ENCODE assay signal across 8 cellular contexts in the genomic region with DNA sequence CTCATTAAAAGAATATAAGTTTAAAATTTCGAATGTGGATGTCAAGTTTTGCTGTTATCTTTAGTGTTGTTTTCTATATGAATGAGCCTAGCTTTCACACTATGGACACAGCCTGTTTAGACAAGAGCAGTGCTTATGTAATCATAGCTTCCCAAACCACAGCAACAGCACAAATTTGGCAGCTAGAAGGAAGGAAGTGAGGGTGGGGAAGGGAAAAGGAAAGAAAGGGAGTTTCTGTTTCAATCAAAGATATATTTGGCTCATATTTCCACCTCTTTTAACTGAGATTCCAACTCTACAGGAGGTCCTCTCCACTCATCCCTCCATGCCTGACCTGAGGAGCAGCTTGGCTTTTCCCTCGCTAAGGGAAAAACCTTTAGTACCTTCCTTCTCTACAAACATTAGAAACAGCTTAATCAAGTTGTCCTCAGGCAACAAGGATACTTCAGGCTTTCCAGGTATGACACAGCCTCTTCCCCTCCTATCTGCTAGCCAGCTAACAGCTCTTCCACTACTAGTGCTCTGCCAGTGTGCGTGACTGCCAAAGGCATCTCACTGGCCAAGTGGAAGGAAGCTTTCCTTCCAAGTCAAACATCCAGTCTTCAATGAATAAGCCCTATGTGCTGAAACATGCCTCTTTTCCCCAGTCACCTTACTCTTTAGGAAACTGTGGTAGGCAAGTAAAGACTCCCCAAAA.
DNase-seq lines count a peak whose midpoint lies in the region; ATAC-seq, FAIRE-seq and TF ChIP-seq lines count a peak whose summit lies in the region.

No MANE protein-coding gene starts in this region.

- DNase-seq in HS-5 (ENCODE audit: low read depth) (peak; percentile 39), T-cell (no peak), globus pallidus (ENCODE audit: low spot score) (peak; percentile 29), small intestine (no peak), DMS53 treated with DMSO at 0.1 percent for 48 hours (lab: John Stamatoyannopoulos, UW; ENCODE audit: unreplicated experiment) (no peak), lower leg skin (ENCODE audit: low spot score in 2 of 2) (no peak), chondrocyte (ENCODE audit: low spot score) (no peak)
- no peak for DNase-seq in stimulated activated CD4-positive, alpha-beta T cell treated with anti-CD3 and anti-CD28 coated beads, Interleukin-1b, Interleukin-23, amount 100 ng/mL, for 48 hours

- POLR2A ChIA-PET in T-cell (lab: Charles Lee) = interaction anchor here (0.5 to 4.1 kb wide), 19 partner anchors 10 to 423 kb away, joined by 3 to 52 read pairs (median 6); partner anchors contain the start of gene PTGER4 (in 1 of the 2)

- H3K9me3 Mint-ChIP-seq in T-cell = peaks cover 0 to 6% (median 0%) of the 10 kb centered on the region in 3 donors
- H3K9me3 Mint-ChIP-seq in chondrocyte (ENCODE audit: low read depth) = no peaks in the 10 kb centered on the region

- no peak overlapping the region for H3K4me3 ChIP-seq in small intestine (ENCODE audit: low read depth in 1 of 2, low read length in 2 of 2)
- no peak overlapping the region for H3K4me3 ChIP-seq in lower leg skin (ENCODE audit: low read depth, poor library complexity, severe bottlenecking)

- H3K4me1 Mint-ChIP-seq in T-cell = peaks cover 57 to 60% (median 58%) of the 10 kb centered on the region in 3 donors
- H3K4me1 Mint-ChIP-seq in chondrocyte (ENCODE audit: low read depth) = peaks cover 18% of the 10 kb centered on the region

- no peak for ATAC-seq in T-cell (replicated peaks in 1 of 4)

- TF ChIP-seq CTCF in lower leg skin (IDR thresholded peaks at IDR 0.05) (no peak), chondrocyte (IDR thresholded peaks at IDR 0.05) (no peak)

- H3K9me3 ChIP-seq in small intestine (ENCODE audit: control insufficient read depth, low read depth) = no peaks in the 10 kb centered on the region

- no peaks in the 10 kb centered on the region for H3K36me3 ChIP-seq in small intestine (ENCODE audit: control insufficient read depth in 2 of 2, insufficient read depth in 2 of 2, low read length in 2 of 2)

- H3K36me3 Mint-ChIP-seq in T-cell (peaks cover 2% of the 10 kb centered on the region), chondrocyte (ENCODE audit: low read depth) (no peaks in the 10 kb centered on the region)

- 67 to 90% (median 80%) methylated on average over 3 of the region's 3 CpGs for WGBS in small intestine, 3 donors
- WGBS in lower leg skin, 2 donors = 32 to 37% methylated on average over 3 of the region's 3 CpGs

- H3K4me1 ChIP-seq in small intestine (ENCODE audit: control insufficient read depth in 2 of 2, insufficient read depth in 1 of 2, low read depth in 1 of 2, low read length in 1 of 2) = no peaks in the 10 kb centered on the region

- FAIRE-seq in small intestine (lab: Jason Lieb, UNC) = no peak

- H3K27ac ChIP-seq in small intestine (ENCODE audit: low read depth in 1 of 2, low read length in 1 of 2) = peak overlapping the region; percentile 1 to 88

- TF ChIP-seq POLR2A in lower leg skin (IDR thresholded peaks at IDR 0.05) = no peak

- peak overlapping the region; percentile 66 to 80 (median 76) for H3K4me3 Mint-ChIP-seq in T-cell
- H3K4me3 Mint-ChIP-seq in chondrocyte (ENCODE audit: unreplicated experiment) = no peak overlapping the region

- H3K27me3 ChIP-seq in small intestine (ENCODE audit: control insufficient read depth in 2 of 2, insufficient read depth in 2 of 2, low read length in 2 of 2) = no peaks in the 10 kb centered on the region

- peak overlapping the region; percentile 98 to 100 for H3K27ac Mint-ChIP-seq in T-cell
- no peak overlapping the region for H3K27ac Mint-ChIP-seq in chondrocyte (ENCODE audit: unreplicated experiment)

- CTCF ChIA-PET in T-cell (lab: Charles Lee) = interaction anchor here (0.6 to 3.0 kb wide), 14 partner anchors 18 to 391 kb away, joined by 3 to 30 read pairs (median 4); no protein-coding TSS in a partner anchor

- no peaks in the 10 kb centered on the region for H3K27me3 Mint-ChIP-seq in T-cell
- H3K27me3 Mint-ChIP-seq in chondrocyte (ENCODE audit: low read depth) = no peaks in the 10 kb centered on the region

- intact Hi-C loops in lower leg skin (cut with DNase I; ENCODE audit: low total_unique reads) = no loop called here

Comparison
In these comparisons a context has a peak if more than half of its experiments do, and no peak if none do; other contexts are left out.
1. DNase-seq: peak in HS-5 (single experiment) and globus pallidus (single experiment); none in T-cell (0 of 34), small intestine (single experiment), DMS53 treated with DMSO at 0.1 percent for 48 hours (single experiment), stimulated activated CD4-positive, alpha-beta T cell treated with anti-CD3 and anti-CD28 coated beads, Interleukin-1b, Interleukin-23, amount 100 ng/mL, for 48 hours (single experiment), lower leg skin (0 of 2) and chondrocyte (single experiment).